21 cellular contexts compared by ENCODE assay signal in genomic region chr6:108710046-108710445, GRCh38.
"Had no signal": no experiment of that assay in that cellular context is flagged by ENCODE, and none has a peak within 500 bp of the region (broad histone marks: within the 10 kb centered on the region; RNA-seq: fewer than 3 reads in every experiment).

No MANE protein-coding gene starts in this region.

- H3K27ac ChIP-seq: dorsolateral prefrontal cortex, gastrocnemius medialis, neural progenitor cell, pancreas, testis, tibial nerve had no signal

- H3K4me1 ChIP-seq: testis had no signal

- H2AFZ ChIP-seq: neural progenitor cell had no signal

- H3K27me3 ChIP-seq: breast epithelium, dorsolateral prefrontal cortex, gastrocnemius medialis, neural progenitor cell, pancreas, testis, tibial nerve had no signal

- H3K9me3 ChIP-seq: breast epithelium, gastrocnemius medialis, pancreas, testis, tibial nerve had no signal

- H3K4me3 ChIP-seq: breast epithelium, dorsolateral prefrontal cortex, gastrocnemius medialis, lung, neural progenitor cell, pancreas, testis, tibial nerve had no signal

- H3K9ac ChIP-seq: neural progenitor cell had no signal

- ATAC-seq: gastrocnemius medialis; left colon; left ventricle myocardium superior; natural killer cell; stimulated activated effector memory CD8-positive, alpha-beta T cell treated with anti-CD3 and anti-CD28 coated beads, Interleukin-12 subunit alpha, Interleukin-12 subunit beta, amount 100 ng/mL, for 72 hours; stimulated activated naive CD8-positive, alpha-beta T cell treated with anti-CD3 and anti-CD28 coated beads, Interleukin-15, Interleukin-2, amounts not matched to agents 100 U/mL and 50 U/mL, for 24 hours had no signal

- H3K36me3 ChIP-seq: breast epithelium, gastrocnemius medialis, neural progenitor cell, pancreas, tibial nerve had no signal

- H3K4me2 ChIP-seq: neural progenitor cell had no signal

- DNase-seq: cortex of kidney; dorsolateral prefrontal cortex; effector CD8-positive, alpha-beta T cell; gastrocnemius medialis; left ventricle myocardium superior; mesendoderm; natural killer cell; occipital lobe; pancreas; retina; small intestine; stimulated activated CD4-positive, alpha-beta T cell treated with anti-CD3 and anti-CD28 coated beads, Interleukin-12 subunit alpha, Interleukin-12 subunit beta, amount 100 ng/mL, for 4 hours; stimulated activated CD8-positive, alpha-beta memory T cell treated with anti-CD3 and anti-CD28 coated beads, Interleukin-4, amount 100 ng/mL, for 48 hours; stimulated activated naive CD8-positive, alpha-beta T cell treated with anti-CD3 and anti-CD28 coated beads, Interleukin-15, Interleukin-2, amounts not matched to agents 100 U/mL and 50 U/mL, for 24 hours; testis had no signal
